ENCODE assay signal across 1 cellular context in the genomic region with DNA sequence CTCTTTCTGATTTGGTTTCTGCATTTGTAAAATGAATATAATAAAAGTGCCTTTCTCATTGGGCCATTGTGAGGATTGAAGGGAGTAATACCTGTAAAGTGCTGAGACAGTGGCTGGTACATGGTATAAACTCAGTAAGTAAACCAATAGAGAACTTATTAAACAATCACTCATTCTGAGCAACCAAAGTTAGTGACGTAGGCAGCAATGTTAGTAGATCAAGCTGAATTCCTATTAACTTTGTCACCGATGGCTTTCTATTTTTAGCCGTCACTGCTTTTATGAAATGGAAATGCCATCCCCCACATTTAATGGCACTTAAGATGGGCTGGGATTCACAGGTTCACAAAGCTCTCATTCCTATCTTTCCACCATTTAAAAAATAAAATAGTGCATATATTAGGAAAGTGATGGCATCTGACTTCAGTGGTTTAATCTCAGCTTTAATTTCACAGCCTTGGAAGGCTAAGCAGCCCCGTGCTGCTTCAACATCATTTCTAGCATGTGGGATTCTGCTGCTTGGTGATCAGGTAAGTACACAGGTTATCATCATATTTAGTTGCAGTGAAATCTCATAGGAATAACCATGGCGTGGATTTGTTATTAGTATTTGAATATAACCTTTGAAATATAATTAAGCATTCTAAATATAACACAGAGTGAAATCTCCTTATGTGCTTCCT.
TF ChIP-seq lines count a peak whose summit lies in the region.

No MANE protein-coding gene starts in this region.

TF ChIP-seq in GM23338, 12 proteins besides CTCF, POLR2A, EP300 and RAD21 (continued from another document):
- TF ChIP-seq, protein P1, sequence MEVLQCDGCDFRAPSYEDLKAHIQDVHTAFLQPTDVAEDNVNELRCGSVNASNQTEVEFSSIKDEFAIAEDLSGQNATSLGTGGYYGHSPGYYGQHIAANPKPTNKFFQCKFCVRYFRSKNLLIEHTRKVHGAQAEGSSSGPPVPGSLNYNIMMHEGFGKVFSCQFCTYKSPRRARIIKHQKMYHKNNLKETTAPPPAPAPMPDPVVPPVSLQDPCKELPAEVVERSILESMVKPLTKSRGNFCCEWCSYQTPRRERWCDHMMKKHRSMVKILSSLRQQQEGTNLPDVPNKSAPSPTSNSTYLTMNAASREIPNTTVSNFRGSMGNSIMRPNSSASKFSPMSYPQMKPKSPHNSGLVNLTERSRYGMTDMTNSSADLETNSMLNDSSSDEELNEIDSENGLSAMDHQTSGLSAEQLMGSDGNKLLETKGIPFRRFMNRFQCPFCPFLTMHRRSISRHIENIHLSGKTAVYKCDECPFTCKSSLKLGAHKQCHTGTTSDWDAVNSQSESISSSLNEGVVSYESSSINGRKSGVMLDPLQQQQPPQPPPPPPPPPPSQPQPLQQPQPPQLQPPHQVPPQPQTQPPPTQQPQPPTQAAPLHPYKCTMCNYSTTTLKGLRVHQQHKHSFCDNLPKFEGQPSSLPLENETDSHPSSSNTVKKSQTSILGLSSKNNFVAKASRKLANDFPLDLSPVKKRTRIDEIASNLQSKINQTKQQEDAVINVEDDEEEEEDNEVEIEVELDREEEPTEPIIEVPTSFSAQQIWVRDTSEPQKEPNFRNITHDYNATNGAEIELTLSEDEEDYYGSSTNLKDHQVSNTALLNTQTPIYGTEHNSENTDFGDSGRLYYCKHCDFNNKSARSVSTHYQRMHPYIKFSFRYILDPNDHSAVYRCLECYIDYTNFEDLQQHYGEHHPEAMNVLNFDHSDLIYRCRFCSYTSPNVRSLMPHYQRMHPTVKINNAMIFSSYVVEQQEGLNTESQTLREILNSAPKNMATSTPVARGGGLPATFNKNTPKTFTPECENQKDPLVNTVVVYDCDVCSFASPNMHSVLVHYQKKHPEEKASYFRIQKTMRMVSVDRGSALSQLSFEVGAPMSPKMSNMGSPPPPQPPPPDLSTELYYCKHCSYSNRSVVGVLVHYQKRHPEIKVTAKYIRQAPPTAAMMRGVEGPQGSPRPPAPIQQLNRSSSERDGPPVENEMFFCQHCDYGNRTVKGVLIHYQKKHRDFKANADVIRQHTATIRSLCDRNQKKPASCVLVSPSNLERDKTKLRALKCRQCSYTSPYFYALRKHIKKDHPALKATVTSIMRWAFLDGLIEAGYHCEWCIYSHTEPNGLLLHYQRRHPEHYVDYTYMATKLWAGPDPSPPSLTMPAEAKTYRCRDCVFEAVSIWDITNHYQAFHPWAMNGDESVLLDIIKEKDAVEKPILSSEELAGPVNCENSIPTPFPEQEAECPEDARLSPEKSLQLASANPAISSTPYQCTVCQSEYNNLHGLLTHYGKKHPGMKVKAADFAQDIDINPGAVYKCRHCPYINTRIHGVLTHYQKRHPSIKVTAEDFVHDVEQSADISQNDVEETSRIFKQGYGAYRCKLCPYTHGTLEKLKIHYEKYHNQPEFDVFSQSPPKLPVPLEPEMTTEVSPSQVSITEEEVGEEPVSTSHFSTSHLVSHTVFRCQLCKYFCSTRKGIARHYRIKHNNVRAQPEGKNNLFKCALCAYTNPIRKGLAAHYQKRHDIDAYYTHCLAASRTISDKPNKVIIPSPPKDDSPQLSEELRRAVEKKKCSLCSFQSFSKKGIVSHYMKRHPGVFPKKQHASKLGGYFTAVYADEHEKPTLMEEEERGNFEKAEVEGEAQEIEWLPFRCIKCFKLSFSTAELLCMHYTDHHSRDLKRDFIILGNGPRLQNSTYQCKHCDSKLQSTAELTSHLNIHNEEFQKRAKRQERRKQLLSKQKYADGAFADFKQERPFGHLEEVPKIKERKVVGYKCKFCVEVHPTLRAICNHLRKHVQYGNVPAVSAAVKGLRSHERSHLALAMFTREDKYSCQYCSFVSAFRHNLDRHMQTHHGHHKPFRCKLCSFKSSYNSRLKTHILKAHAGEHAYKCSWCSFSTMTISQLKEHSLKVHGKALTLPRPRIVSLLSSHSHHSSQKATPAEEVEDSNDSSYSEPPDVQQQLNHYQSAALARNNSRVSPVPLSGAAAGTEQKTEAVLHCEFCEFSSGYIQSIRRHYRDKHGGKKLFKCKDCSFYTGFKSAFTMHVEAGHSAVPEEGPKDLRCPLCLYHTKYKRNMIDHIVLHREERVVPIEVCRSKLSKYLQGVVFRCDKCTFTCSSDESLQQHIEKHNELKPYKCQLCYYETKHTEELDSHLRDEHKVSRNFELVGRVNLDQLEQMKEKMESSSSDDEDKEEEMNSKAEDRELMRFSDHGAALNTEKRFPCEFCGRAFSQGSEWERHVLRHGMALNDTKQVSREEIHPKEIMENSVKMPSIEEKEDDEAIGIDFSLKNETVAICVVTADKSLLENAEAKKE (CRISPR knock-in tag; IDR thresholded peaks at IDR 0.05), result no peak
- no peak for TF ChIP-seq NANOG (IDR thresholded peaks at IDR 0.05; ENCODE audit: borderline replicate concordance)
